Comparison of ENCODE assay signal across 38 cellular contexts in the genomic region with DNA sequence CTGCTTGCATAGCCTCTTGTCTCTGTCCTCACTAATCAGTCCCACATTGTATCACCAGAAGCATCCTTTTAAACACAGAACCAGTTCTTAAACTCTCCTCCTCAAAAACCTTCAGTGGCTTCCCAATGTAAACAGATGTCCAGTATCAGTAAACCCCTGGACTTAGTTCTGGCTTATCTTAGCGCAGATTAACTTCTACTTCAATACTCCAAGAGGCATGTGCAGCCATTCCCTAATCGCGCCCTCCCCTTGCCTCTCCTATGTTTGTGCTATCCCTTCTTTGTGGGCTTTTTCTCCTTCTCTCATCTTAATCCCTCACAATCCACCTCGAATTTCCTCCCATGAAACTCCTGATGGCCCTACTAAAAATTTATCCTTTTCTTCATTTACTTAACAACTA.
"Had no signal": no experiment of that assay in that cellular context is flagged by ENCODE, and none has a peak within 500 bp of the region (broad histone marks: within the 10 kb centered on the region; RNA-seq: fewer than 3 reads in every experiment).

No MANE protein-coding gene starts in this region.

- H3K4me1 ChIP-seq: ascending aorta, Peyer's patch, SJSA1 had no signal

- H3K27me3 ChIP-seq: ascending aorta, cardiac muscle cell, MG63, Peyer's patch had no signal

- H3K36me3 ChIP-seq: ascending aorta, cardiac muscle cell, MG63, Peyer's patch, SJSA1 had no signal

- H3K4me1 Mint-ChIP-seq: activated CD4-positive, alpha-beta T cell treated with anti-CD3 and anti-CD28 coated beads, Interleukin-2, amount 10 ng/mL, durations not matched to agents 24 days and 14 days; activated naive CD4-positive, alpha-beta T cell treated with anti-CD3 and anti-CD28 coated beads, Interleukin-2, amount 50 U/mL, for 24 hours; activated naive CD8-positive, alpha-beta T cell treated with anti-CD3 and anti-CD28 coated beads, Interleukin-2, amount 10 ng/mL, durations not matched to agents 7 days and 5 days; activated T-helper 17 cell treated with anti-CD3 and anti-CD28 coated beads, Interleukin-2, amount 50 U/mL, for 72 hours; central memory CD8-positive, alpha-beta T cell had no signal

- H3K4me2 ChIP-seq: SK-N-SH had no signal

- H3K4me3 ChIP-seq: ascending aorta, cardiac muscle cell, MG63, Peyer's patch, SJSA1 had no signal

- H3K27ac Mint-ChIP-seq: activated CD4-positive, alpha-beta T cell treated with anti-CD3 and anti-CD28 coated beads, Interleukin-2, amount 10 ng/mL, durations not matched to agents 24 days and 14 days; activated CD8-positive, alpha-beta T cell treated with anti-CD3 and anti-CD28 coated beads for 36 hours; activated naive CD4-positive, alpha-beta T cell treated with anti-CD3 and anti-CD28 coated beads, Interleukin-2, amount 50 U/mL, for 24 hours; activated naive CD8-positive, alpha-beta T cell treated with anti-CD3 and anti-CD28 coated beads, Interleukin-2, amount 10 ng/mL, durations not matched to agents 7 days and 5 days; activated T-cell treated with anti-CD3 and anti-CD28 coated beads, Interleukin-2, amount 50 U/mL, for 72 hours; activated T-helper 17 cell treated with anti-CD3 and anti-CD28 coated beads, Interleukin-2, amount 50 U/mL, for 72 hours; T-helper 1 cell treated with Interleukin-12 subunit alpha and Interleukin-12 subunit beta and Interleukin-4 antibody, amounts not matched to agents 30 μg/mL and 1 μg/mL, for 36 hours; T-helper 2 cell treated with Interferon-gamma antibody and Interleukin-4, amounts not matched to agents 5 μg/mL and 100 μg/mL, for 36 hours had no signal

- DNase-seq: activated CD4-positive, alpha-beta T cell treated with anti-CD3 and anti-CD28 coated beads, Interleukin-2, amount 10 ng/mL, durations not matched to agents 24 days and 14 days; activated CD4-positive, alpha-beta T cell treated with anti-CD3 and anti-CD28 coated beads, Interleukin-2, amount 50 U/mL, for 4 hours; activated CD4-positive, CD25-positive, alpha-beta regulatory T cell; activated CD8-positive, alpha-beta T cell treated with anti-CD3 and anti-CD28 coated beads for 36 hours; activated effector memory CD4-positive, alpha-beta T cell treated with anti-CD3 and anti-CD28 coated beads, Interleukin-2, amount 50 U/mL, for 16 hours; activated naive CD4-positive, alpha-beta T cell; activated naive CD8-positive, alpha-beta T cell treated with anti-CD3 and anti-CD28 coated beads, Interleukin-2, amount 10 ng/mL, durations not matched to agents 7 days and 5 days; activated T-cell treated with anti-CD3 and anti-CD28 coated beads, Interleukin-2, amount 50 U/mL, for 1 hour; activated T-cell treated with anti-CD3 and anti-CD28 coated beads, Interleukin-2, amount 50 U/mL, for 72 hours; amygdala; Kasumi-1; KG1; MG63; NCI-H1048; NCI-H1105 treated with DMSO at 0.1 percent for 48 hours; NCI-H1436; NCI-H1694; NCI-H1930; NCI-H2081 treated with DMSO at 0.1 percent for 48 hours; NCI-H226; NCI-H446 treated with DMSO at 0.1 percent for 48 hours; NCI-H526; NCI-H774; NK-92 treated with Interleukin-12 subunit alpha and Interleukin-12 subunit beta, amount 100 ng/mL, for 24 hours; PC-3; Peyer's patch; RPMI8226; SHP77 treated with DMSO at 0.1 percent for 48 hours; SK-N-SH had no signal

- H3K4me3 Mint-ChIP-seq: activated CD4-positive, alpha-beta T cell treated with anti-CD3 and anti-CD28 coated beads, Interleukin-2, amount 10 ng/mL, durations not matched to agents 24 days and 14 days; activated CD8-positive, alpha-beta T cell treated with anti-CD3 and anti-CD28 coated beads for 36 hours; activated naive CD4-positive, alpha-beta T cell treated with anti-CD3 and anti-CD28 coated beads, Interleukin-2, amount 50 U/mL, for 24 hours; activated naive CD8-positive, alpha-beta T cell treated with anti-CD3 and anti-CD28 coated beads, Interleukin-2, amount 10 ng/mL, durations not matched to agents 7 days and 5 days; activated T-cell treated with anti-CD3 and anti-CD28 coated beads, Interleukin-2, amount 50 U/mL, for 72 hours; activated T-helper 17 cell treated with anti-CD3 and anti-CD28 coated beads, Interleukin-2, amount 50 U/mL, for 72 hours; central memory CD8-positive, alpha-beta T cell; T-helper 1 cell treated with Interleukin-12 subunit alpha and Interleukin-12 subunit beta and Interleukin-4 antibody, amounts not matched to agents 30 μg/mL and 1 μg/mL, for 36 hours; T-helper 2 cell treated with Interferon-gamma antibody and Interleukin-4, amounts not matched to agents 5 μg/mL and 100 μg/mL, for 36 hours had no signal

- H3K36me3 Mint-ChIP-seq: activated naive CD4-positive, alpha-beta T cell treated with anti-CD3 and anti-CD28 coated beads, Interleukin-2, amount 50 U/mL, for 24 hours; activated naive CD8-positive, alpha-beta T cell treated with anti-CD3 and anti-CD28 coated beads, Interleukin-2, amount 10 ng/mL, durations not matched to agents 7 days and 5 days had no signal

- H3K9me2 ChIP-seq: SK-N-SH had no signal

- H3K9me3 ChIP-seq: MG63, Peyer's patch, SJSA1 had no signal

- H3K9me3 Mint-ChIP-seq: activated CD4-positive, alpha-beta T cell treated with anti-CD3 and anti-CD28 coated beads, Interleukin-2, amount 10 ng/mL, durations not matched to agents 24 days and 14 days; activated naive CD8-positive, alpha-beta T cell treated with anti-CD3 and anti-CD28 coated beads, Interleukin-2, amount 10 ng/mL, durations not matched to agents 7 days and 5 days; activated T-helper 17 cell treated with anti-CD3 and anti-CD28 coated beads, Interleukin-2, amount 50 U/mL, for 72 hours; T-helper 1 cell treated with Interleukin-12 subunit alpha and Interleukin-12 subunit beta and Interleukin-4 antibody, amounts not matched to agents 30 μg/mL and 1 μg/mL, for 36 hours had no signal

- H3K27ac ChIP-seq: ascending aorta, cardiac muscle cell, Peyer's patch, SJSA1, VCaP had no signal
